ENCODE assay signal across 1 cellular context in genomic region chr7:65004575-65004974, GRCh38.
TF ChIP-seq lines count a peak whose summit lies in the region.

No MANE protein-coding gene starts in this region.

TF ChIP-seq in endothelial cell of umbilical vein, 7 proteins besides CTCF, POLR2A, EP300 and RAD21:
- no peak for TF ChIP-seq POLR2AphosphoS5 (IDR thresholded peaks at IDR 0.05; ENCODE audit: insufficient read depth, low read depth, low read length)
TF ChIP-seq in endothelial cell of umbilical vein: peak in this region for 0.
